In the genomic region with DNA sequence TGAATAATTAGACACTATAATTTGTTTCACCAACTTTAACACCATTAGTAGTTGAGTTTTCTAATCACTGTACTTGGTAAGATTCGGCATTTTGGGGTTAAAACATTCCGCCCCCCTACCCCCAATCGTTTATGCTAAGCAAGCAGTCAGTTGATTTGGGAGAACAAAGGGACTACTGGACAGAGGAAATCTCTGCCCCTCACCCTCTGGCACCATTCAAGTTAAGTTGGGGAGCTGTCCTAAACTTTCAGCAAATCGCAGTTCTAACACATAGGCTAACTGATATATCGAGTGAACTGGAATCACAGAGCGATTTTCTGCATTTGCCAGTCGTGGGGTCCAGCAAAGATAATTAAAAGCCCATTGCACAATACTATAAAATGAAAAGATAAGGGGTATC, we compare ENCODE assay signal across 21 cellular contexts. TPM values are rescaled to one million over a fixed set of nuclear protein-coding genes. Genes with fewer than 3 reads are reported as not detected.
DNase-seq lines count a peak whose midpoint lies in the region; ATAC-seq, FAIRE-seq and TF ChIP-seq lines count a peak whose summit lies in the region.
"Had no signal": no experiment of that assay in that cellular context is flagged by ENCODE, and none has a peak within 500 bp of the region (broad histone marks: within the 10 kb centered on the region; RNA-seq: fewer than 3 reads in every experiment).

No MANE protein-coding gene starts in this region.

- ATAC-seq in A549 = no peak
- no peak for ATAC-seq in GM21367 (IDR thresholded peaks at IDR 0.05; ENCODE audit: unreplicated experiment)
- ATAC-seq in HG03354 (IDR thresholded peaks at IDR 0.05; ENCODE audit: poor library complexity, severe bottlenecking, unreplicated experiment) = no peak
- ATAC-seq: left ventricle myocardium superior, Right ventricle myocardium inferior had no signal

- POLR2A ChIA-PET in A549 (lab: Yijun Ruan, JAX) = no interaction called here

- no peak for DNase-seq in A549 (ENCODE audit: low read depth in 1 of 2, low spot score in 1 of 2)
- DNase-seq in endodermal cell = no peak
- DNase-seq in activated CD8-positive, alpha-beta memory T cell treated with anti-CD3 and anti-CD28 coated beads, Interleukin-2, amount 50 U/mL, for 48 hours = no peak
- DNase-seq in UCSD-AML1 (lab: John Stamatoyannopoulos, UW; ENCODE audit: unreplicated experiment) = no peak
- DNase-seq: activated CD8-positive, alpha-beta memory T cell treated with anti-CD3 and anti-CD28 coated beads, Interleukin-2, amount 50 U/mL, for 4 hours; activated naive CD4-positive, alpha-beta T cell treated with anti-CD3 and anti-CD28 coated beads, Interleukin-2, amount 10 ng/mL, durations not matched to agents 7 days and 5 days; CD8-positive, alpha-beta memory T cell; effector memory CD4-positive, alpha-beta T cell; foreskin fibroblast; left ventricle myocardium superior; naive B cell; NK-92 treated with Interleukin-12 subunit alpha and Interleukin-12 subunit beta, amount 100 ng/mL, for 24 hours; stimulated activated CD4-positive, alpha-beta T cell treated with anti-CD3 and anti-CD28 coated beads, Interleukin-15, amount 100 ng/mL, for 24 hours had no signal

- no peaks in the 10 kb centered on the region for H3K36me3 Mint-ChIP-seq in endodermal cell (ENCODE audit: low read depth)
- H3K36me3 Mint-ChIP-seq: CD8-positive, alpha-beta memory T cell had no signal

- peaks cover 71% of the 10 kb centered on the region for H3K4me1 Mint-ChIP-seq in endodermal cell

- H3K36me3 ChIP-seq in endodermal cell (ENCODE audit: control insufficient read depth, insufficient read depth, low read length) (peaks cover 24% of the 10 kb centered on the region), muscle layer of duodenum (ENCODE audit: control insufficient read depth in 1 of 2, insufficient read depth in 2 of 2, low read length in 2 of 2) (peaks cover 0 to 8% of the 10 kb centered on the region in 2 donors)
- H3K36me3 ChIP-seq: prostate gland had no signal

- no peak overlapping the region for H3K9ac ChIP-seq in endodermal cell (ENCODE audit: extremely low read depth, low read length, poor library complexity, severe bottlenecking)

- no peak for TF ChIP-seq EP300 in A549 (IDR thresholded peaks at IDR 0.05)

- CTCF ChIA-PET in A549 (lab: Yijun Ruan, JAX) = no interaction called here

- 84% methylated on average over 7 of the region's 7 CpGs for WGBS in A549 (ENCODE audit: missing lambda C conversion rate)
- WGBS in endodermal cell (ENCODE audit: insufficient coverage in 1 of 2, insufficient read length in 1 of 2), 2 experiments = 53 to 67% methylated on average over 1 to 7 of the region's 7 CpGs

- H3K27ac ChIP-seq in A549 = peak overlapping the region; percentile 86 to 97; a peak in 3 of 6 replicates
- H3K27ac ChIP-seq in endodermal cell (ENCODE audit: low read depth, low read length) = peak overlapping the region; percentile 80
- H3K27ac ChIP-seq in muscle layer of duodenum (ENCODE audit: low read length) = peak overlapping the region; percentile 99
- H3K27ac ChIP-seq: prostate gland had no signal

- H3K9me3 Mint-ChIP-seq in endodermal cell = no peaks in the 10 kb centered on the region
- H3K9me3 Mint-ChIP-seq: activated naive CD4-positive, alpha-beta T cell treated with anti-CD3 and anti-CD28 coated beads, Interleukin-2, amount 10 ng/mL, durations not matched to agents 7 days and 5 days; CD8-positive, alpha-beta memory T cell; stimulated activated naive CD8-positive, alpha-beta T cell treated with anti-CD3 and anti-CD28 coated beads, Interleukin-15, Interleukin-2, amounts not matched to agents 100 ng/mL and 50 ng/mL, for 24 hours had no signal

- H3K9me3 ChIP-seq in A549 (no peaks in the 10 kb centered on the region), endodermal cell (ENCODE audit: control insufficient read depth, low read length) (no peaks in the 10 kb centered on the region), muscle layer of duodenum (ENCODE audit: control insufficient read depth in 1 of 2, low read length in 2 of 2) (no peaks in the 10 kb centered on the region)
- H3K9me3 ChIP-seq: prostate gland had no signal

- TF ChIP-seq CTCF in A549 (IDR thresholded peaks at IDR 0.05) (no peak), endodermal cell (conservative IDR thresholded peaks at IDR 0.05) (no peak)

- no peak for TF ChIP-seq POLR2A in A549 (IDR thresholded peaks at IDR 0.05; ENCODE audit: low read length)

- FAIRE-seq in A549 (lab: Jason Lieb, UNC) = no peak
- FAIRE-seq: bronchial epithelial cell had no signal

- no peak for TF ChIP-seq RAD21 in A549 (conservative IDR thresholded peaks at IDR 0.05 in 1 of 2, IDR thresholded peaks at IDR 0.05 in 1 of 2)

- peaks cover 74% of the 10 kb centered on the region for H3K4me1 ChIP-seq in A549
- H3K4me1 ChIP-seq in endodermal cell (ENCODE audit: control insufficient read depth, insufficient read depth, low read length) = peaks cover 14% of the 10 kb centered on the region
- peaks cover 20 to 60% of the 10 kb centered on the region in 2 donors for H3K4me1 ChIP-seq in muscle layer of duodenum (ENCODE audit: control insufficient read depth in 1 of 2, insufficient read depth in 2 of 2, low read length in 2 of 2)
- H3K4me1 ChIP-seq: prostate gland had no signal

- no peak overlapping the region for H3K4me3 Mint-ChIP-seq in endodermal cell
- H3K4me3 Mint-ChIP-seq: activated naive CD4-positive, alpha-beta T cell treated with anti-CD3 and anti-CD28 coated beads, Interleukin-2, amount 10 ng/mL, durations not matched to agents 7 days and 5 days; CD8-positive, alpha-beta memory T cell; stimulated activated naive CD8-positive, alpha-beta T cell treated with anti-CD3 and anti-CD28 coated beads, Interleukin-15, Interleukin-2, amounts not matched to agents 100 ng/mL and 50 ng/mL, for 24 hours had no signal

- no peaks in the 10 kb centered on the region for H3K27me3 Mint-ChIP-seq in endodermal cell (ENCODE audit: insufficient read depth)
- H3K27me3 Mint-ChIP-seq: activated naive CD4-positive, alpha-beta T cell treated with anti-CD3 and anti-CD28 coated beads, Interleukin-2, amount 10 ng/mL, durations not matched to agents 7 days and 5 days; naive B cell; stimulated activated naive CD8-positive, alpha-beta T cell treated with anti-CD3 and anti-CD28 coated beads, Interleukin-15, Interleukin-2, amounts not matched to agents 100 ng/mL and 50 ng/mL, for 24 hours had no signal

- H3K27me3 ChIP-seq in endodermal cell (ENCODE audit: control insufficient read depth, insufficient read depth, low read length, poor library complexity, severe bottlenecking) (no peaks in the 10 kb centered on the region), muscle layer of duodenum (ENCODE audit: low read depth, low read length) (no peaks in the 10 kb centered on the region)

- no peak overlapping the region for H3K27ac Mint-ChIP-seq in endodermal cell
- H3K27ac Mint-ChIP-seq: activated naive CD4-positive, alpha-beta T cell treated with anti-CD3 and anti-CD28 coated beads, Interleukin-2, amount 10 ng/mL, durations not matched to agents 7 days and 5 days; CD8-positive, alpha-beta memory T cell; stimulated activated naive CD8-positive, alpha-beta T cell treated with anti-CD3 and anti-CD28 coated beads, Interleukin-15, Interleukin-2, amounts not matched to agents 100 ng/mL and 50 ng/mL, for 24 hours had no signal

- H3K4me2 ChIP-seq in A549 = peak overlapping the region; percentile 88

- H3K4me3 ChIP-seq in A549 (no peak overlapping the region), endodermal cell (ENCODE audit: low read length) (peak overlapping the region; percentile 96), muscle layer of duodenum (ENCODE audit: low read depth in 1 of 2, low read length in 2 of 2) (no peak overlapping the region)
- H3K4me3 ChIP-seq: prostate gland had no signal

TF ChIP-seq in A549, 52 proteins besides CTCF, POLR2A, EP300 and RAD21 (continues in another document):
- TF ChIP-seq TP53 (CRISPR knock-in tag; IDR thresholded peaks at IDR 0.05) (no peak), HMGXB4 (CRISPR knock-in tag; IDR thresholded peaks at IDR 0.05; ENCODE audit: borderline replicate concordance) (no peak), RCOR1 (IDR thresholded peaks at IDR 0.05; ENCODE audit: low read depth, low read length) (no peak)

TF ChIP-seq in PFSK-1, 5 proteins besides CTCF, POLR2A, EP300 and RAD21 (continues in another document):
- TF ChIP-seq, protein P1, sequence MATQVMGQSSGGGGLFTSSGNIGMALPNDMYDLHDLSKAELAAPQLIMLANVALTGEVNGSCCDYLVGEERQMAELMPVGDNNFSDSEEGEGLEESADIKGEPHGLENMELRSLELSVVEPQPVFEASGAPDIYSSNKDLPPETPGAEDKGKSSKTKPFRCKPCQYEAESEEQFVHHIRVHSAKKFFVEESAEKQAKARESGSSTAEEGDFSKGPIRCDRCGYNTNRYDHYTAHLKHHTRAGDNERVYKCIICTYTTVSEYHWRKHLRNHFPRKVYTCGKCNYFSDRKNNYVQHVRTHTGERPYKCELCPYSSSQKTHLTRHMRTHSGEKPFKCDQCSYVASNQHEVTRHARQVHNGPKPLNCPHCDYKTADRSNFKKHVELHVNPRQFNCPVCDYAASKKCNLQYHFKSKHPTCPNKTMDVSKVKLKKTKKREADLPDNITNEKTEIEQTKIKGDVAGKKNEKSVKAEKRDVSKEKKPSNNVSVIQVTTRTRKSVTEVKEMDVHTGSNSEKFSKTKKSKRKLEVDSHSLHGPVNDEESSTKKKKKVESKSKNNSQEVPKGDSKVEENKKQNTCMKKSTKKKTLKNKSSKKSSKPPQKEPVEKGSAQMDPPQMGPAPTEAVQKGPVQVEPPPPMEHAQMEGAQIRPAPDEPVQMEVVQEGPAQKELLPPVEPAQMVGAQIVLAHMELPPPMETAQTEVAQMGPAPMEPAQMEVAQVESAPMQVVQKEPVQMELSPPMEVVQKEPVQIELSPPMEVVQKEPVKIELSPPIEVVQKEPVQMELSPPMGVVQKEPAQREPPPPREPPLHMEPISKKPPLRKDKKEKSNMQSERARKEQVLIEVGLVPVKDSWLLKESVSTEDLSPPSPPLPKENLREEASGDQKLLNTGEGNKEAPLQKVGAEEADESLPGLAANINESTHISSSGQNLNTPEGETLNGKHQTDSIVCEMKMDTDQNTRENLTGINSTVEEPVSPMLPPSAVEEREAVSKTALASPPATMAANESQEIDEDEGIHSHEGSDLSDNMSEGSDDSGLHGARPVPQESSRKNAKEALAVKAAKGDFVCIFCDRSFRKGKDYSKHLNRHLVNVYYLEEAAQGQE (IDR thresholded peaks at IDR 0.05; ENCODE audit: insufficient read depth in 1 of 2, low read depth in 2 of 2, low read length in 2 of 2) = peak; percentile 41 to 89; a peak in 3 of 4 replicates
- TF ChIP-seq FOXP2 (optimal IDR thresholded peaks at IDR 0.05; ENCODE audit: borderline replicate concordance, extremely low read depth, extremely low read length, insufficient read depth) = no peak

RNA-seq across cellular contexts. Expression of gene KLF7, which starts 5.6 kb away (rescaled TPM):
- 29.8 and 31.5 TPM in 2 replicates for polyA plus RNA-seq in A549 (2011; rRNA removed)
- 15.5 and 19.1 TPM in 2 replicates for polyA plus RNA-seq in A549 (2012; cell fraction: cytosol; rRNA removed)
- polyA plus RNA-seq in A549 (2012; cell fraction: nucleus; rRNA removed) = 29.5 and 35.8 TPM in 2 replicates
- polyA plus RNA-seq in A549 (2017; fragmentation: RNase III; extraction: RNeasy Plus Mini Kit Qiagen cat#74134 plus additional on column Dnase treatment) = 17.2 to 18.0 TPM (median 17.8 TPM) in 3 replicates
- polyA minus RNA-seq in A549 (2011; rRNA and poly(A)+ RNA removed) = 101 and 114 TPM in 2 replicates
- 8.4 TPM for polyA plus RNA-seq in PFSK-1 (2012; ENCODE audit: insufficient read length, low read depth)
- 10 to 100 TPM; 27.4 to 27.8 TPM for total RNA-seq in endodermal cell
- 23.3 TPM for polyA plus RNA-seq in endodermal cell (2013, experiment 1 of 2)
- polyA plus RNA-seq in endodermal cell (2013, experiment 2 of 2) = 22.4 TPM
